Comparison of ENCODE assay signal across 22 cellular contexts in the genomic region with DNA sequence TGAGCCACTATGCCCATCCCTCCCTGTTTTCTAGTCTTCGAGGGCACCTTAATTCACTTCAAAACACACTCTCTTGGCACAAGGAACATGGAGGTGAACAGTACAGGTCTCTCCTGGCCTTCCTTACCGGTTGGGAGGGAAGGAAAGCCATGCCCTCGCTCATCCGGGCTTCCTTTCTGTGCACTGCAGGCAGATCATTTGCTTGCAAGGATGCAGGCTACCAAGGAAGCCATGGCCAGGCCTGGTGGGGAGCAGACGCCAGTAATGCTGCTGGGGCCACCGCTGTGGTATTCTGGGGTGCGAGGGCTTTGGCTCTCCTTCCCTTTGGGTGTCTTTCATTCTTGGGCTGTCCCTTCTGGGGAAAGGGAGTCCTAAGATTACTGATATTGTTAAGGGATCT.
DNase-seq lines count a peak whose midpoint lies in the region; ATAC-seq and TF ChIP-seq lines count a peak whose summit lies in the region.
"Had no signal": no experiment of that assay in that cellular context is flagged by ENCODE, and none has a peak within 500 bp of the region (broad histone marks: within the 10 kb centered on the region; RNA-seq: fewer than 3 reads in every experiment).

No MANE protein-coding gene starts in this region.

- H3K27ac Mint-ChIP-seq in mesothelial cell of epicardium: no peak overlapping the region
- H3K27ac Mint-ChIP-seq: B cell; CD4-positive, alpha-beta T cell; CD8-positive, alpha-beta T cell had no signal

- no peaks in the 10 kb centered on the region for H4K20me1 ChIP-seq in osteoblast (ENCODE audit: insufficient read depth, low read length)
- H4K20me1 ChIP-seq: BLaER1 treated with 17β-estradiol and CSF1 and Interleukin-3, amounts not matched to agents 10 nM and 100 nM had no signal

- 87 to 92% (median 90%) methylated on average over 5 to 7 of the region's 7 CpGs for WGBS in spleen, 5 donors
- WGBS in psoas muscle, 3 donors: 87 to 94% (median 93%) methylated on average over 7 of the region's 7 CpGs

- H3K4me1 Mint-ChIP-seq in mesothelial cell of epicardium: no peaks in the 10 kb centered on the region
- H3K4me1 Mint-ChIP-seq: B cell had no signal

- H3K79me2 ChIP-seq in osteoblast (ENCODE audit: insufficient read depth, low read length): no peaks in the 10 kb centered on the region

- H3K4me3 ChIP-seq in H7 (ENCODE audit: insufficient read depth, low read depth, low read length) (no peak overlapping the region), osteoblast (ENCODE audit: insufficient read depth, low read length) (no peak overlapping the region), spleen (no peak overlapping the region), psoas muscle (no peak overlapping the region)
- H3K4me3 ChIP-seq: BLaER1 treated with 17β-estradiol and CSF1 and Interleukin-3, amounts not matched to agents 10 nM and 100 nM; GM12878 had no signal

- no peak overlapping the region for H3K4me3 Mint-ChIP-seq in mesothelial cell of epicardium
- H3K4me3 Mint-ChIP-seq: B cell; CD4-positive, alpha-beta T cell; CD8-positive, alpha-beta T cell had no signal

- H3K27me3 ChIP-seq in H7 (ENCODE audit: control insufficient read depth, insufficient read depth, low read length) (no peaks in the 10 kb centered on the region), osteoblast (ENCODE audit: insufficient read depth, low read length) (no peaks in the 10 kb centered on the region), spleen (replicated peaks in 1 of 7) (no peaks in the 10 kb centered on the region), psoas muscle (ENCODE audit: insufficient read depth in 3 of 3, low read length in 2 of 3) (peaks cover 0 to 8% (median 4%) of the 10 kb centered on the region in 3 donors)
- H3K27me3 ChIP-seq: BLaER1 treated with 17β-estradiol and CSF1 and Interleukin-3, amounts not matched to agents 10 nM and 100 nM had no signal

- DNase-seq in AG08396 (ENCODE audit: low spot score) (peak; percentile 29), H7 (peak; percentile 25), osteoblast (ENCODE audit: insufficient read length, low spot score, missing footprints) (peak; percentile 74), spleen (peak; percentile 54), psoas muscle (no peak), mesothelial cell of epicardium (ENCODE audit: low spot score in 2 of 2, unreplicated experiment in 2 of 2) (no peak)
- DNase-seq: 8988T; ACHN; AML-193; Caco-2; Calu3; CD4-positive, alpha-beta T cell; CD8-positive, alpha-beta T cell; DMS79; DND-41; EL; GDM1 had no signal

- no peaks in the 10 kb centered on the region for H3K9me3 ChIP-seq in osteoblast (ENCODE audit: low read depth, low read length)
- H3K9me3 ChIP-seq in spleen: no peaks in the 10 kb centered on the region
- H3K9me3 ChIP-seq in psoas muscle: no peaks in the 10 kb centered on the region
- H3K9me3 ChIP-seq: Caco-2 had no signal

- H3K27me3 Mint-ChIP-seq in mesothelial cell of epicardium (ENCODE audit: low read depth): no peaks in the 10 kb centered on the region
- H3K27me3 Mint-ChIP-seq: B cell; CD4-positive, alpha-beta T cell had no signal

- H2AFZ ChIP-seq in osteoblast (ENCODE audit: low read length): no peak overlapping the region

- no peaks in the 10 kb centered on the region for H3K36me3 ChIP-seq in H7 (replicated peaks; ENCODE audit: control insufficient read depth, insufficient read depth, low read length)
- H3K36me3 ChIP-seq in osteoblast (ENCODE audit: insufficient read depth, low read length): no peaks in the 10 kb centered on the region
- no peaks in the 10 kb centered on the region for H3K36me3 ChIP-seq in spleen
- no peaks in the 10 kb centered on the region for H3K36me3 ChIP-seq in psoas muscle (ENCODE audit: insufficient read depth in 1 of 2, low read depth in 1 of 2)
- H3K36me3 ChIP-seq: BLaER1 treated with 17β-estradiol and CSF1 and Interleukin-3, amounts not matched to agents 10 nM and 100 nM had no signal

- H3K27ac ChIP-seq in osteoblast (ENCODE audit: low read depth, low read length) (no peak overlapping the region), spleen (no peak overlapping the region), psoas muscle (no peak overlapping the region)
- H3K27ac ChIP-seq: BLaER1 treated with 17β-estradiol and CSF1 and Interleukin-3, amounts not matched to agents 10 nM and 100 nM; C4-2B had no signal

- intact Hi-C loops in spleen (cut with DNase I; ENCODE audit: low total_unique reads) (loop anchor here (10.0 kb wide), 1 partner anchor 70 kb away; no protein-coding TSS in a partner anchor), psoas muscle (cut with DNase I) (loop anchor here in 1 of 2 donors (10.0 kb wide), 1 partner anchor 60 kb away; no protein-coding TSS in a partner anchor)

- TF ChIP-seq CTCF in osteoblast (IDR thresholded peaks at IDR 0.05; ENCODE audit: extremely low read depth, low read depth, low read length): no peak
- TF ChIP-seq CTCF in spleen (IDR thresholded peaks at IDR 0.05 in 8 of 11, conservative IDR thresholded peaks at IDR 0.05 in 3 of 11): no peak
- no peak for TF ChIP-seq CTCF in psoas muscle (IDR thresholded peaks at IDR 0.05)
- TF ChIP-seq CTCF in mesothelial cell of epicardium (IDR thresholded peaks at IDR 0.05; ENCODE audit: unreplicated experiment): no peak

- no peaks in the 10 kb centered on the region for H3K36me3 Mint-ChIP-seq in mesothelial cell of epicardium
- H3K36me3 Mint-ChIP-seq: CD8-positive, alpha-beta T cell had no signal

- H3K9me3 Mint-ChIP-seq in mesothelial cell of epicardium: no peaks in the 10 kb centered on the region
- H3K9me3 Mint-ChIP-seq: CD4-positive, alpha-beta T cell; CD8-positive, alpha-beta T cell had no signal

- TF ChIP-seq POLR2A in spleen (IDR thresholded peaks at IDR 0.05): no peak

- no peaks in the 10 kb centered on the region for H3K4me1 ChIP-seq in osteoblast (ENCODE audit: insufficient read depth, low read length)
- peaks cover 0 to 4% (median 0%) of the 10 kb centered on the region in 6 donors for H3K4me1 ChIP-seq in spleen
- no peaks in the 10 kb centered on the region for H3K4me1 ChIP-seq in psoas muscle
- H3K4me1 ChIP-seq: BLaER1 treated with 17β-estradiol and CSF1 and Interleukin-3, amounts not matched to agents 10 nM and 100 nM; Caco-2 had no signal

- no peak overlapping the region for H3K4me2 ChIP-seq in osteoblast (ENCODE audit: insufficient read depth, low read length)
- H3K4me2 ChIP-seq: BLaER1 treated with 17β-estradiol and CSF1 and Interleukin-3, amounts not matched to agents 10 nM and 100 nM had no signal

- no peak for ATAC-seq in psoas muscle
- ATAC-seq in GM18498 (IDR thresholded peaks at IDR 0.05; ENCODE audit: unreplicated experiment): no peak
- ATAC-seq: CD8-positive, alpha-beta T cell; GM12878 had no signal

Comparison
In these comparisons a context has a peak if more than half of its experiments do, and no peak if none do; other contexts are left out.
1. DNase-seq: peak in AG08396 (single experiment), H7 (single experiment), osteoblast (single experiment) and spleen (single experiment); none in psoas muscle (0 of 2) and mesothelial cell of epicardium (0 of 2).